ENCODE assay signal across 17 cellular contexts in genomic region chr9:87464992-87465378, GRCh38. TPM values are rescaled to one million over a fixed set of nuclear protein-coding genes. Genes with fewer than 3 reads are reported as not detected.
DNase-seq lines count a peak whose midpoint lies in the region; ATAC-seq and TF ChIP-seq lines count a peak whose summit lies in the region.
"Had no signal": no experiment of that assay in that cellular context is flagged by ENCODE, and none has a peak within 500 bp of the region (broad histone marks: within the 10 kb centered on the region; RNA-seq: fewer than 3 reads in every experiment).

No MANE protein-coding gene starts in this region.

- POLR2A ChIA-PET in WTC11 (lab: Charles Lee): interaction anchor here (1.2 kb wide), 1 partner anchor 43 kb away, joined by 4 read pairs; no protein-coding TSS in a partner anchor

- H3K4me1 Mint-ChIP-seq in WTC11 (peaks cover 25% of the 10 kb centered on the region), natural killer cell (peaks cover 5 to 13% of the 10 kb centered on the region in 2 donors)

- ATAC-seq in GM18502 (IDR thresholded peaks at IDR 0.05; ENCODE audit: poor library complexity, unreplicated experiment): peak; percentile 8
- ATAC-seq in GM19372 (IDR thresholded peaks at IDR 0.05; ENCODE audit: low read depth, unreplicated experiment): peak; percentile 9
- ATAC-seq in WTC11: no peak
- peak in 1 of 3 donors; percentile 11 for ATAC-seq in natural killer cell
- ATAC-seq: psoas muscle had no signal

- H3K27me3 Mint-ChIP-seq in WTC11 (ENCODE audit: low read depth): no peaks in the 10 kb centered on the region
- no peaks in the 10 kb centered on the region for H3K27me3 Mint-ChIP-seq in natural killer cell (ENCODE audit: low read depth in 2 of 2)

- TF ChIP-seq CTCF in WTC11 (IDR thresholded peaks at IDR 0.05): no peak
- TF ChIP-seq CTCF in natural killer cell (IDR thresholded peaks at IDR 0.05): no peak

- CTCF ChIA-PET in WTC11 (lab: Charles Lee): interaction anchor here (2.4 kb wide), 1 partner anchor 33 kb away, joined by 7 read pairs; the partner anchor contains the start of gene DAPK1

- no peak overlapping the region for H3K4me3 Mint-ChIP-seq in WTC11
- peak overlapping the region; percentile 25 for H3K4me3 Mint-ChIP-seq in natural killer cell
- H3K4me3 Mint-ChIP-seq: HFFc6, neural crest cell had no signal

- H3K27ac Mint-ChIP-seq in WTC11 (peak overlapping the region; percentile 70; the same call in 1 of the 2 replicates), natural killer cell (peak overlapping the region; percentile 66 to 68)
- H3K27ac Mint-ChIP-seq: HFFc6 had no signal

- peaks cover 8% of the 10 kb centered on the region; the same call in 1 of the 2 replicates for H3K9me3 Mint-ChIP-seq in WTC11
- no peaks in the 10 kb centered on the region for H3K9me3 Mint-ChIP-seq in natural killer cell
- H3K9me3 Mint-ChIP-seq: neural crest cell had no signal

- intact Hi-C loops in natural killer cell (cut with micrococcal nuclease) (no loop called here), cardiac septum (cut with DNase I) (no loop called here)

- no peak for DNase-seq in WTC11 (ENCODE audit: low spot score)
- DNase-seq in natural killer cell: no peak
- DNase-seq in cardiac septum (ENCODE audit: low spot score): no peak
- no peak for DNase-seq in NCI-H526 (lab: John Stamatoyannopoulos, UW)
- DNase-seq in NCI-H446 (lab: John Stamatoyannopoulos, UW): no peak
- DNase-seq: AML-193; DMS79 treated with DMSO at 0.1 percent for 48 hours; HFFc6; left cardiac atrium; NCI-H1436 treated with DMSO at 0.1 percent for 48 hours; NCI-H524 treated with DMSO at 0.1 percent for 48 hours; psoas muscle; stimulated activated naive CD4-positive, alpha-beta T cell treated with Interleukin-2 at 50 U/mL for 16 hours; transverse colon had no signal

- H3K36me3 Mint-ChIP-seq in WTC11: no peaks in the 10 kb centered on the region; the same call in 1 of the 2 replicates
- no peaks in the 10 kb centered on the region for H3K36me3 Mint-ChIP-seq in natural killer cell

TF ChIP-seq in WTC11, 78 proteins besides CTCF, POLR2A, EP300 and RAD21:
- TF ChIP-seq CDX4 (CRISPR knock-in tag; IDR thresholded peaks at IDR 0.05; ENCODE audit: borderline replicate concordance) (no peak), TEAD4 (CRISPR knock-in tag; IDR thresholded peaks at IDR 0.05) (no peak), SP1 (CRISPR knock-in tag; conservative IDR thresholded peaks at IDR 0.05) (no peak), NFYB (CRISPR knock-in tag; conservative IDR thresholded peaks at IDR 0.05; ENCODE audit: low read depth) (no peak), NR3C1 (CRISPR knock-in tag; conservative IDR thresholded peaks at IDR 0.05; ENCODE audit: low read depth) (no peak), CBFB (CRISPR knock-in tag; IDR thresholded peaks at IDR 0.05; ENCODE audit: low read depth) (no peak), ZBTB43 (CRISPR knock-in tag; IDR thresholded peaks at IDR 0.05) (no peak), MYBL2 (CRISPR knock-in tag; IDR thresholded peaks at IDR 0.05) (no peak), JAZF1 (CRISPR knock-in tag; IDR thresholded peaks at IDR 0.05) (no peak), ZSCAN18 (CRISPR knock-in tag; IDR thresholded peaks at IDR 0.05) (no peak), NR2C2 (CRISPR knock-in tag; IDR thresholded peaks at IDR 0.05) (no peak), ZNF532 (CRISPR knock-in tag; IDR thresholded peaks at IDR 0.05; ENCODE audit: borderline replicate concordance) (no peak), E2F5 (CRISPR knock-in tag; IDR thresholded peaks at IDR 0.05) (no peak), SOX15 (CRISPR knock-in tag; IDR thresholded peaks at IDR 0.05) (no peak), PREB (CRISPR knock-in tag; IDR thresholded peaks at IDR 0.05; ENCODE audit: borderline replicate concordance) (no peak), GRHL2 (CRISPR knock-in tag; IDR thresholded peaks at IDR 0.05; ENCODE audit: insufficient replicate concordance, severe bottlenecking) (no peak), ELF4 (CRISPR knock-in tag; IDR thresholded peaks at IDR 0.05; ENCODE audit: low read depth) (no peak)

RNA-seq across cellular contexts. Expression of gene DAPK1, which starts 32.7 kb away (rescaled TPM):
- total RNA-seq in WTC11 (2021) (127 to 130 TPM (median 129 TPM) in 3 replicates), natural killer cell (10 to 100 TPM; 12.2 to 26.5 (median 22.7) TPM), cardiac septum (2.9 TPM)
